In the genomic region with DNA sequence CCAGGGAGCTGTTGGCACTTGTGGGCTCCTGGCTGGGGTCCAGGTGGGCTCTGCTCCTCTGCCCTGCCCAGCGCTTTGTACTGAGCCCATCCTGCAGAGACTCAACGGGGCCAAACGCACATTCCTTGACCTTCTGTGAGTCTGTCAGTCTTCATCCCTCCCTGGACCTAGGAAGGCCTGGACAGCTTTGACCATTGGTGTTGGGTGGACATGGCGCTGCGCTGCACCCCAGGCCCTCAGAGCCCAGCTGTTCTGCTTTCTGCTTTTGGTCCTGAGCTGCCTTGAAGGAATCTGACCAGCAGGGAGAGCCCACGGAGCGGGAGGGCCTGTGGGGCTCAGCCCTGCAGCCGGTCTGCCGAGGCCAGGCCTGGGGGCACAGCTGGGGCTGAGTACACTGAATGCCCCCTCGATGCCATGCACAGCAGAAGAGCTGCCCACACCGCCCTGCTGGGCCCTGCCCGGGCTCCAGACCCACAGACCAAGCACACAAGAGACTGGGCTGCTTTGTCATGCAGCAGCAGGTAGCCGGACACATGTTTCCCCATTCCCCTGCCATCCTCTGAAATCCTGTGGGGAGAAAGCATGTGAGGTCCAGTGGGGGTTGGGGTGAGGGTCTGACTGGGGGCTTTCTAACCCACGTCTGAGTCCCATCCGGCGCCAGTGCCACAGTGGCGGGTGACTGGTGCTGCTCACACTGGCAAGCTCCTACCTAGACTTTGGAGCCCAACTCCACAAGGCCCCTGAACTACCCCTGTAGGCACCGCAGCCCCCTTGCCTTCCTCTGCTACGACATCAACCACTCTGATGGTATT, we compare ENCODE assay signal across 11 cellular contexts. TPM values are rescaled to one million over a fixed set of nuclear protein-coding genes. Genes with fewer than 3 reads are reported as not detected.
A peak's percentile ranks its signal among the peaks of the same experiment; 100 is the strongest.
DNase-seq lines count a peak whose midpoint lies in the region; ATAC-seq and TF ChIP-seq lines count a peak whose summit lies in the region.
"Had no signal": no experiment of that assay in that cellular context is flagged by ENCODE, and none has a peak within 500 bp of the region (broad histone marks: within the 10 kb centered on the region; RNA-seq: fewer than 3 reads in every experiment).

No MANE protein-coding gene starts in this region.

- TF ChIP-seq CTCF in epithelial cell of proximal tubule (conservative IDR thresholded peaks at IDR 0.05; ENCODE audit: low read depth, low read length) = peak; percentile 28
- peak; percentile 61 for TF ChIP-seq CTCF in retinal pigment epithelial cell (conservative IDR thresholded peaks at IDR 0.05; ENCODE audit: low read depth, low read length)

- no peak for ATAC-seq in HG02973 (IDR thresholded peaks at IDR 0.05; ENCODE audit: unreplicated experiment)
- no peak for ATAC-seq in HG03520 (IDR thresholded peaks at IDR 0.05; ENCODE audit: unreplicated experiment)
- ATAC-seq: activated CD4-positive, alpha-beta T cell treated with anti-CD3 and anti-CD28 coated beads for 36 hours; upper lobe of right lung had no signal

- H3K4me3 ChIP-seq in epithelial cell of proximal tubule (ENCODE audit: low read depth, low read length) (no peak overlapping the region), retinal pigment epithelial cell (ENCODE audit: low read length) (no peak overlapping the region)
- H3K4me3 ChIP-seq: upper lobe of right lung had no signal

- DNase-seq in NOMO-1 treated with DMSO at 0.1 percent for 48 hours (lab: John Stamatoyannopoulos, UW; ENCODE audit: unreplicated experiment) (peak; percentile 10), NOMO-1 (lab: John Stamatoyannopoulos, UW; ENCODE audit: unreplicated experiment in 2 of 2) (no peak), NCI-H69 (lab: John Stamatoyannopoulos, UW) (peak; percentile 54), epithelial cell of proximal tubule (ENCODE audit: low read depth) (no peak), retinal pigment epithelial cell (ENCODE audit: low read depth) (no peak), NCI-H1694 treated with DMSO at 0.1 percent for 48 hours (lab: John Stamatoyannopoulos, UW) (no peak)
- DNase-seq: activated CD4-positive, alpha-beta T cell treated with anti-CD3 and anti-CD28 coated beads for 36 hours; NCI-H1092; upper lobe of right lung had no signal

RNA-seq across cellular contexts. Expression of gene CCDC188, which starts 24.1 kb away (rescaled TPM):
- 0.36 TPM in 1 of 2 replicates, not detected in the other for total RNA-seq in epithelial cell of proximal tubule
- total RNA-seq: activated CD4-positive, alpha-beta T cell treated with anti-CD3 and anti-CD28 coated beads for 36 hours had no signal

RNA-seq across cellular contexts. Expression of gene ZDHHC8, which starts 43.4 kb away (rescaled TPM):
- 14.8 and 37.8 TPM in 2 replicates for total RNA-seq in epithelial cell of proximal tubule

RNA-seq across cellular contexts. Expression of gene TRMT2A, which starts 58.0 kb away (rescaled TPM):
- total RNA-seq in epithelial cell of proximal tubule = 21.3 and 52.7 TPM in 2 replicates

RNA-seq across cellular contexts. Expression of gene RANBP1, which starts 59.1 kb away (rescaled TPM):
- total RNA-seq in epithelial cell of proximal tubule = 1,034 and 1,401 TPM in 2 replicates

Comparison
In these comparisons a context has a peak if more than half of its experiments do, and no peak if none do; other contexts are left out.
1. DNase-seq: peak in NOMO-1 treated with DMSO at 0.1 percent for 48 hours (single experiment) and NCI-H69 (single experiment); none in NOMO-1 (0 of 2), epithelial cell of proximal tubule (single experiment), retinal pigment epithelial cell (single experiment) and NCI-H1694 treated with DMSO at 0.1 percent for 48 hours (single experiment).